In the genomic region with DNA sequence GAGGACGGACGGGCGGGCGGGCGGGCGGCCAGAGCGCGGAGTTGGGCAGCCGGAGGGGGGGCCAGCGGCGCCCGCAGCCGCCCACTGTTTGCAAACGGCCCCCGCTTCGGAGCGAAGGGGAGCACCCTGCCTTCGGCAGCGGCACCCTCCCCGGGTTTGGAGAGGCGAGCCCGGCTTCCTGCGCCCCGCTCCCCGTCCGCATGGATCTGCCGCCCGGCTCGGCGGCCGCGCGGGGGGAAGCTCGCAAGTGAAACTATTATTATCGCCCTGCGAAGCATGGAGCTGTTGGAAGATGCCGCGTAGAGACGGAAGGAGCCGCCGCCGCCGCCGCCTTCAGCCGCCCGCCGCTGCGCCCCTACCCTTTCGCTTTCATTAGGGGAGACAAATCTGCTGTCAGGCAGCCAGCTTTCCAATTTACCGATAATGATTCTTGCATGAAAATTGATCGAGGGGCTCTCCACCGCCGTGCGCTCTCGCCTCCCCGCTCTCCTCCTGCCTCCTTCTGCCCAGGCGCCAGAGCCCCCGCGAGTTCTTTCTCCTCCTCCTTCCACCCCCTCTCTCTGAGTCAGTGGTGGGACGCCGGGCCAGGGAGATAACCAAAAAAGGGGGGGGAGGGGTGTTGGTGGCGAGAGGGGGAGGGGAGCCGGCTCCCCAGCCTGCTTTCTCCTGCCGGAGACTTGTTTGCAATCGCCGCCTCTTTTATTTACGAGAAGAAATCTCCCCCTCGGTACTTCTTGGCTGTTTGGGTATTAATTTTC, we compare ENCODE assay signal across 8 cellular contexts. TPM values are rescaled to one million over a fixed set of nuclear protein-coding genes. Genes with fewer than 3 reads are reported as not detected.
A peak's percentile ranks its signal among the peaks of the same experiment; 100 is the strongest.
DNase-seq lines count a peak whose midpoint lies in the region; ATAC-seq and TF ChIP-seq lines count a peak whose summit lies in the region.

No MANE protein-coding gene starts in this region.

- H3K27ac ChIP-seq in SK-N-MC = no peak overlapping the region
- peak overlapping the region; percentile 47 to 99 (median 90) for H3K27ac ChIP-seq in heart left ventricle

- no peaks in the 10 kb centered on the region for H3K36me3 Mint-ChIP-seq in activated naive CD8-positive, alpha-beta T cell treated with anti-CD3 and anti-CD28 coated beads for 36 hours

- 0 to 1% (median 0%) methylated on average over 49 to 68 of the region's 68 CpGs for WGBS in heart left ventricle, 4 donors

- H3K27me3 Mint-ChIP-seq in activated naive CD8-positive, alpha-beta T cell treated with anti-CD3 and anti-CD28 coated beads for 36 hours = no peaks in the 10 kb centered on the region

- no peak overlapping the region for H3K9ac ChIP-seq in SK-N-MC (ENCODE audit: insufficient read length)

- H3K27me3 ChIP-seq in heart left ventricle = no peaks in the 10 kb centered on the region

- H3K4me1 ChIP-seq in heart left ventricle = peaks cover 0 to 70% (median 35%) of the 10 kb centered on the region in 12 donors

- H3K4me3 ChIP-seq in SK-N-MC (peak overlapping the region; percentile 78), heart left ventricle (peak overlapping the region; percentile 63 to 96 (median 79))

- TF ChIP-seq POLR2A in heart left ventricle (IDR thresholded peaks at IDR 0.05) = no peak

- H3K27ac Mint-ChIP-seq in activated naive CD8-positive, alpha-beta T cell treated with anti-CD3 and anti-CD28 coated beads for 36 hours = peak overlapping the region; percentile 99

- peak overlapping the region; percentile 97 for H3K4me3 Mint-ChIP-seq in activated naive CD8-positive, alpha-beta T cell treated with anti-CD3 and anti-CD28 coated beads for 36 hours

- H3K4me1 Mint-ChIP-seq in activated naive CD8-positive, alpha-beta T cell treated with anti-CD3 and anti-CD28 coated beads for 36 hours = peaks cover 50% of the 10 kb centered on the region

- ATAC-seq in heart left ventricle (peak in 3 of 4 donors; percentile 41 to 64 (median 54)), HG02759 (IDR thresholded peaks at IDR 0.05; ENCODE audit: unreplicated experiment) (no peak), HG03108 (IDR thresholded peaks at IDR 0.05; ENCODE audit: unreplicated experiment) (no peak)

- H3K9me3 ChIP-seq in SK-N-MC (ENCODE audit: low read depth, low read length) (no peaks in the 10 kb centered on the region), heart left ventricle (no peaks in the 10 kb centered on the region)

- DNase-seq in AG20443 (ENCODE audit: low spot score) (peak; percentile 79), HK-2 (ENCODE audit: unreplicated experiment) (peak; percentile 37), SK-N-MC (ENCODE audit: low read depth, low spot score) (no peak), heart left ventricle (peak; percentile 73 to 88 (median 76)), retina (peak; percentile 86)
- DNase-seq in activated naive CD8-positive, alpha-beta T cell treated with anti-CD3 and anti-CD28 coated beads for 36 hours = peak; percentile 76

- TF ChIP-seq CTCF in heart left ventricle (IDR thresholded peaks at IDR 0.05) = no peak

- intact Hi-C loops in heart left ventricle (cut with DNase I) = loop anchor here in 8 of 10 donors (2.0 to 10.0 kb wide), 8 partner anchors 33 to 430 kb away; a partner anchor contains a TSS

- no peaks in the 10 kb centered on the region for H3K9me3 Mint-ChIP-seq in activated naive CD8-positive, alpha-beta T cell treated with anti-CD3 and anti-CD28 coated beads for 36 hours

- H3K36me3 ChIP-seq in SK-N-MC (ENCODE audit: insufficient read depth, low read length) = no peaks in the 10 kb centered on the region
- H3K36me3 ChIP-seq in heart left ventricle = no peaks in the 10 kb centered on the region

RNA-seq across cellular contexts. Expression of a gene that starts 58.2 kb away (rescaled TPM):
- 10 to 100 TPM; 25.1 to 27.6 TPM for total RNA-seq in activated naive CD8-positive, alpha-beta T cell treated with anti-CD3 and anti-CD28 coated beads for 36 hours
- 10 to 100 TPM; 23.4 to 48.4 (median 38.5) TPM for total RNA-seq in heart left ventricle
- polyA plus RNA-seq in heart left ventricle = 10 to 100 TPM; 18.1 to 35.3 TPM

Comparison
In these comparisons a context has a peak if more than half of its experiments do, and no peak if none do; other contexts are left out.
1. ATAC-seq: peak in heart left ventricle (3 of 4); none in HG02759 (single experiment) and HG03108 (single experiment).